Comparison of ENCODE assay signal across 13 cellular contexts in the genomic region with DNA sequence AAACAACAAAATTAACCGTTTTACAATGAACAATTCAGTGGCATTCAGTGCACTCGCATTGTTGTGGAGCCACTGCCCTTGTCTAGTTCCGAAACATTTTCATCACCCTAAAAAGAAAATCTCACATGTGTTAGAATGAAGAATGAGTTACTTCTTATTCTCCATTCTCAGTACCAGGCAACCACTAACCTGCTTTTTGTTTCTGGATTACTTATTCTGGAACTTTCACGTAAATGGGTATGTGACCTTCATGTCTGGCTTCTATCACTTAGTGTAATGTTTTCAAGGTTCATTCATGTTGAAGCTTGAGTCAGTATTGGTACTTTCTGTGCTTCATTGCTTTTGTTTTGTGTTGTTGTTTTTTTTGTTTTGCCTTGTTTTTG. TPM values are rescaled to one million over a fixed set of nuclear protein-coding genes. Genes with fewer than 3 reads are reported as not detected.
DNase-seq lines count a peak whose midpoint lies in the region; ATAC-seq and TF ChIP-seq lines count a peak whose summit lies in the region.
"Had no signal": no experiment of that assay in that cellular context is flagged by ENCODE, and none has a peak within 500 bp of the region (broad histone marks: within the 10 kb centered on the region; RNA-seq: fewer than 3 reads in every experiment).

No MANE protein-coding gene starts in this region.

- H3K9me3 ChIP-seq in OCI-LY7 (ENCODE audit: low read length), result no peaks in the 10 kb centered on the region
- no peaks in the 10 kb centered on the region for H3K9me3 ChIP-seq in thyroid gland
- H3K9me3 ChIP-seq: testis had no signal

- 89 to 94% methylated on average over 4 of the region's 4 CpGs for WGBS in thyroid gland, 2 donors

- H3K4me1 ChIP-seq in OCI-LY7 (ENCODE audit: insufficient read depth, low read length, poor library complexity, severe bottlenecking), result peaks cover 71% of the 10 kb centered on the region
- H3K4me1 ChIP-seq in thyroid gland, result peaks cover 15 to 31% of the 10 kb centered on the region in 2 donors

- peak overlapping the region; percentile 36 for H3K4me2 ChIP-seq in OCI-LY7 (ENCODE audit: low read length)

- in situ Hi-C loops in GM13976 (cut with MboI; ENCODE audit: low sequenced_read_pairs, unreplicated experiment), result no loop called here

- H2AFZ ChIP-seq in OCI-LY7 (ENCODE audit: low read length), result no peak overlapping the region

- H4K20me1 ChIP-seq in OCI-LY7 (ENCODE audit: insufficient read depth, low read length), result peaks cover 10% of the 10 kb centered on the region

- peaks cover 98% of the 10 kb centered on the region for H3K79me2 ChIP-seq in OCI-LY7 (ENCODE audit: insufficient read depth, low read depth, low read length)

- TF ChIP-seq POLR2A in thyroid gland (IDR thresholded peaks at IDR 0.05), result no peak

- CTCF ChIA-PET in OCI-LY7 (lab: Charles Lee; ENCODE audit: unreplicated experiment), result interaction anchor here (1.2 kb wide), 1 partner anchor 13 kb away, joined by 4 read pairs; no protein-coding TSS in a partner anchor

- H3K36me3 ChIP-seq in OCI-LY7 (ENCODE audit: insufficient read depth, low read length) (peaks cover 33% of the 10 kb centered on the region), thyroid gland (no peaks in the 10 kb centered on the region)
- H3K36me3 ChIP-seq: cardiac muscle cell had no signal

- H3K9me2 ChIP-seq in OCI-LY7 (ENCODE audit: insufficient read depth, low read length), result no peaks in the 10 kb centered on the region

- POLR2A ChIA-PET in OCI-LY7 (lab: Charles Lee), result interaction anchor here (0.6 to 3.3 kb wide), 5 partner anchors 13 to 1027 kb away, joined by 3 to 18 read pairs (median 3); no protein-coding TSS in a partner anchor

- peak; percentile 52 for ATAC-seq in GM19455 (IDR thresholded peaks at IDR 0.05; ENCODE audit: unreplicated experiment)
- peak; percentile 53 for ATAC-seq in HG02885 (IDR thresholded peaks at IDR 0.05; ENCODE audit: poor library complexity, unreplicated experiment)

- H3K27me3 ChIP-seq in thyroid gland, result no peaks in the 10 kb centered on the region
- H3K27me3 ChIP-seq: cardiac muscle cell, testis had no signal

- DNase-seq in GM13976 (ENCODE audit: low spot score) (peak; percentile 46), OCI-LY7 (ENCODE audit: low spot score) (no peak), thyroid gland (no peak), HT-29 (ENCODE audit: low spot score) (no peak), T-helper 1 cell (no peak), DMS 273 treated with DMSO at 0.1 percent for 48 hours (lab: John Stamatoyannopoulos, UW) (no peak)
- DNase-seq: CD4-positive, alpha-beta T cell; erythroblast; Kasumi-1; testis had no signal

- no TSS peak for BruUV-seq in OCI-LY7 (replicated peaks; lab: Mats Ljungman, UMichigan)

- peak overlapping the region; percentile 33 for H3K27ac ChIP-seq in OCI-LY7 (ENCODE audit: low read depth, low read length, poor library complexity, severe bottlenecking)
- H3K27ac ChIP-seq in thyroid gland, result no peak overlapping the region
- H3K27ac ChIP-seq: cardiac muscle cell, testis had no signal

- TF ChIP-seq CTCF in GM13976 (IDR thresholded peaks at IDR 0.05; ENCODE audit: borderline replicate concordance, control extremely low read depth, extremely low read depth, insufficient read depth, missing control alignments) (no peak), OCI-LY7 (conservative IDR thresholded peaks at IDR 0.05; ENCODE audit: low read length) (no peak), thyroid gland (IDR thresholded peaks at IDR 0.05) (no peak)

- H3K4me3 ChIP-seq in OCI-LY7 (ENCODE audit: low read depth, low read length, poor library complexity, severe bottlenecking) (peak overlapping the region; percentile 6), thyroid gland (replicated peaks in 1 of 3) (no peak overlapping the region)
- H3K4me3 ChIP-seq: cardiac muscle cell, testis had no signal

- intact Hi-C loops in OCI-LY7 (cut with micrococcal nuclease; ENCODE audit: unreplicated experiment), result loop anchor here (1.0 to 5.0 kb wide), 2 partner anchors 14 to 34 kb away; no protein-coding TSS in a partner anchor
- intact Hi-C loops in thyroid gland (cut with DNase I), result no loop called here

RNA-seq across cellular contexts. Expression of gene RCOR1, which starts 15.6 kb away (rescaled TPM):
- total RNA-seq in OCI-LY7 (2014; rRNA removed; shearing (Covaris generic)), result 12.1 and 22.0 TPM in 2 replicates
- total RNA-seq in OCI-LY7 (2022), result 29.4 and 30.2 TPM in 2 replicates
- 10 to 100 TPM in 3 of 4 donors, 1 to 10 TPM in 1; 9.4 to 14.2 (median 11.3) TPM for total RNA-seq in thyroid gland
- total RNA-seq in HT-29 (2014; rRNA removed; shearing (Covaris generic)), result 5.2 and 5.7 TPM in 2 replicates
